ENCODE assay signal across 23 cellular contexts in the genomic region with DNA sequence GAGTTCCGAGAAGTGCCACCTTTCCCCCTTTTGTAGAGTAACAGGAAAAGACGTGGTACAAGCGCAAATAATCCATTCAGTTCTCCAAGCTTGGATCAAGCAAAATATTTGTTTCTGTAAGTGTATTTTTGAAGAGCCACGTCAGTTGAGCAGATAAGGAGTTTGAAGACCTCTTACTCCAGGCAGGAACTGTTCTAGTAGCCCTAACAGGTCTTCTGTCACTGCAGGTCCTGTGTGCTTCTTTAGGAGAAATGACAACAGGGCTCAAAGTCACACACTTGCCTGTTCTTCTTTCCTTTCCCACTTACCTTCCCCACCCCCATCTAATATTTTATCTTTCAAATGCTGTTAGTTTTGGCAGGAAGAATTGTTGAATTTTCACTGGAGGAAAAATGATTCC.
"Had no signal": no experiment of that assay in that cellular context is flagged by ENCODE, and none has a peak within 500 bp of the region (broad histone marks: within the 10 kb centered on the region; RNA-seq: fewer than 3 reads in every experiment).

No MANE protein-coding gene starts in this region.

- H2AFZ ChIP-seq: neural progenitor cell had no signal

- H3K9me3 ChIP-seq: body of pancreas, left ventricle myocardium inferior had no signal

- H3K4me2 ChIP-seq: neural progenitor cell had no signal

- H3K27me3 Mint-ChIP-seq: activated naive CD4-positive, alpha-beta T cell treated with anti-CD3 and anti-CD28 coated beads, Interleukin-2, amount 50 U/mL, for 24 hours; dendritic cell treated with granulocyte-macrophage colony-stimulating factor and Interleukin-4, amounts not matched to agents 40 ng/mL and 50 ng/mL, for 4 days; naive B cell; stimulated activated naive B cell treated with anti-CD40 and anti-IgM and Interleukin-4, amounts not matched to agents 10 μg/mL and 1 μg/mL and 100 μg/mL, for 72 hours had no signal

- H3K27ac ChIP-seq: body of pancreas, left ventricle myocardium inferior, neural progenitor cell had no signal

- H3K4me3 Mint-ChIP-seq: activated naive CD4-positive, alpha-beta T cell treated with anti-CD3 and anti-CD28 coated beads, Interleukin-2, amount 50 U/mL, for 24 hours; activated T-helper 1 cell treated with anti-CD3 and anti-CD28 coated beads, Interleukin-12 subunit alpha, Interleukin-12 subunit beta, Interleukin-2, Interleukin-4 antibody, amounts not matched to agents 30 ng/mL and 10 ng/mL and 1 ng/mL, durations not matched to agents 14 hours and 24 hours and 36 hours; dendritic cell treated with granulocyte-macrophage colony-stimulating factor and Interleukin-4, amounts not matched to agents 40 ng/mL and 50 ng/mL, for 4 days; naive B cell; neural progenitor cell; stimulated activated naive B cell treated with anti-CD40 and anti-IgM and Interleukin-4, amounts not matched to agents 10 μg/mL and 1 μg/mL and 100 μg/mL, for 72 hours had no signal

- ATAC-seq: body of pancreas; sciatic nerve; stimulated activated naive B cell treated with anti-CD40 and anti-IgM and Interleukin-4, amounts not matched to agents 10 μg/mL and 1 μg/mL and 100 μg/mL, for 72 hours had no signal

- H3K4me1 ChIP-seq: body of pancreas had no signal

- H3K9ac ChIP-seq: neural progenitor cell had no signal

- H3K27ac Mint-ChIP-seq: activated naive CD4-positive, alpha-beta T cell treated with anti-CD3 and anti-CD28 coated beads, Interleukin-2, amount 50 U/mL, for 24 hours; activated T-helper 1 cell treated with anti-CD3 and anti-CD28 coated beads, Interleukin-12 subunit alpha, Interleukin-12 subunit beta, Interleukin-2, Interleukin-4 antibody, amounts not matched to agents 30 ng/mL and 10 ng/mL and 1 ng/mL, durations not matched to agents 14 hours and 24 hours and 36 hours; dendritic cell treated with granulocyte-macrophage colony-stimulating factor and Interleukin-4, amounts not matched to agents 40 ng/mL and 50 ng/mL, for 4 days; neural progenitor cell; stimulated activated naive B cell treated with anti-CD40 and anti-IgM and Interleukin-4, amounts not matched to agents 10 μg/mL and 1 μg/mL and 100 μg/mL, for 72 hours had no signal

- H3K4me1 Mint-ChIP-seq: activated naive CD4-positive, alpha-beta T cell treated with anti-CD3 and anti-CD28 coated beads, Interleukin-2, amount 50 U/mL, for 24 hours had no signal

- H3K36me3 ChIP-seq: neural progenitor cell had no signal

- H3K9me3 Mint-ChIP-seq: activated naive CD4-positive, alpha-beta T cell treated with anti-CD3 and anti-CD28 coated beads, Interleukin-2, amount 50 U/mL, for 24 hours; activated T-helper 1 cell treated with anti-CD3 and anti-CD28 coated beads, Interleukin-12 subunit alpha, Interleukin-12 subunit beta, Interleukin-2, Interleukin-4 antibody, amounts not matched to agents 30 ng/mL and 10 ng/mL and 1 ng/mL, durations not matched to agents 14 hours and 24 hours and 36 hours; dendritic cell treated with granulocyte-macrophage colony-stimulating factor and Interleukin-4, amounts not matched to agents 40 ng/mL and 50 ng/mL, for 4 days; naive B cell; stimulated activated naive B cell treated with anti-CD40 and anti-IgM and Interleukin-4, amounts not matched to agents 10 μg/mL and 1 μg/mL and 100 μg/mL, for 72 hours had no signal

- H3K27me3 ChIP-seq: body of pancreas, neural progenitor cell had no signal

- H3K4me3 ChIP-seq: body of pancreas, left ventricle myocardium inferior, neural progenitor cell had no signal

- DNase-seq: activated CD4-positive, alpha-beta T cell treated with anti-CD3 and anti-CD28 coated beads for 1 hour; activated CD4-positive, alpha-beta T cell treated with anti-CD3 and anti-CD28 coated beads, Interleukin-2, amount 50 U/mL, for 4 hours; activated gamma-delta T cell; activated T-cell treated with anti-CD3 and anti-CD28 coated beads for 4 hours; anterior cingulate cortex; body of pancreas; effector CD4-positive, alpha-beta T cell; erythroblast; foreskin fibroblast; kidney glomerular epithelial cell; left ventricle myocardium inferior; mesenchymal stem cell; naive B cell; posterior cingulate gyrus; small intestine; stimulated activated CD4-positive, alpha-beta T cell treated with anti-CD3 and anti-CD28 coated beads, Interleukin-2, amount 100 ng/mL, for 24 hours; stimulated activated naive B cell treated with anti-CD40 and anti-IgM and Interleukin-4, amounts not matched to agents 10 μg/mL and 1 μg/mL and 100 μg/mL, for 72 hours; T-helper 9 cell had no signal
